ENCODE assay signal across 26 cellular contexts in the genomic region with DNA sequence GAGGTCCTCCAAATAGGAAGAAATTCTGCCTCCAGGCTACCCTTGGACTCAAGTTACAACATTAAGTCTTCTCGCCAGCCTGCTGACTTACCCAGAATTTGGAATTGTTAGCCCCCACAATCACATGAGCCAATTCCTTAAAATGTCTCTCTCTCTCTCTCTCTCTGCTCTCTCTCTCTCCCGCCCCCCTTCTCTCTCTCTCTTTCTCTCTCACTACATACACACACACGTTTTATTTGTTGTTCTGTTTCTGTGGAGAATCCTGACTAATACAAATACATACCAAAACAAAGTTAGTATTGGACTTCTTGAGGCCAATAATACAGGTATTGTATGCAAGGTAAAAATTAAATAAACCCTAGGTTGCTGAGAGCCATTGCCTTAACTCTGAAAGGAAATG.
"Had no signal": no experiment of that assay in that cellular context is flagged by ENCODE, and none has a peak within 500 bp of the region (broad histone marks: within the 10 kb centered on the region; RNA-seq: fewer than 3 reads in every experiment).

No MANE protein-coding gene starts in this region.

- H3K9me3 Mint-ChIP-seq: activated B cell treated with CpG ODN at 0.5 μM for 24 hours; activated CD8-positive, alpha-beta T cell treated with anti-CD3 and anti-CD28 coated beads for 36 hours had no signal

- H3K4me3 Mint-ChIP-seq: activated B cell treated with CpG ODN at 0.5 μM for 24 hours; activated CD8-positive, alpha-beta T cell treated with anti-CD3 and anti-CD28 coated beads for 36 hours; activated naive CD8-positive, alpha-beta T cell; naive thymus-derived CD8-positive, alpha-beta T cell; neural crest cell had no signal

- H3K4me3 ChIP-seq: body of pancreas, coronary artery, pancreas, psoas muscle, right atrium auricular region, spleen, suprapubic skin, tibial artery, upper lobe of right lung had no signal

- H3K27ac Mint-ChIP-seq: activated B cell treated with CpG ODN at 0.5 μM for 24 hours; activated CD8-positive, alpha-beta T cell treated with anti-CD3 and anti-CD28 coated beads for 36 hours; activated naive CD8-positive, alpha-beta T cell; naive thymus-derived CD8-positive, alpha-beta T cell had no signal

- H3K4me1 ChIP-seq: psoas muscle, right atrium auricular region, spleen, upper lobe of right lung had no signal

- H3K36me3 ChIP-seq: pancreas, right atrium auricular region, spleen, suprapubic skin, tibial artery, upper lobe of right lung had no signal

- DNase-seq: activated B cell treated with CpG ODN at 0.5 μM for 24 hours; activated CD4-positive, alpha-beta T cell treated with anti-CD3 and anti-CD28 coated beads, Interleukin-2, amount 50 U/mL, for 1 hour; activated CD8-positive, alpha-beta T cell treated with anti-CD3 and anti-CD28 coated beads for 36 hours; activated effector memory CD4-positive, alpha-beta T cell treated with Interleukin-2 at 50 U/mL for 16 hours; activated naive CD4-positive, alpha-beta T cell treated with Interleukin-2 at 50 U/mL for 16 hours; anterior cingulate cortex; body of pancreas; foreskin fibroblast; head of caudate nucleus; hippocampal formation; left cardiac atrium; midbrain; naive thymus-derived CD8-positive, alpha-beta T cell; nucleus accumbens; pancreas; psoas muscle; spleen; stimulated activated naive CD4-positive, alpha-beta T cell; T-helper 2 cell; tibial artery; upper lobe of right lung had no signal

- H3K27me3 Mint-ChIP-seq: activated B cell treated with CpG ODN at 0.5 μM for 24 hours; activated CD8-positive, alpha-beta T cell treated with anti-CD3 and anti-CD28 coated beads for 36 hours; activated naive CD8-positive, alpha-beta T cell; naive thymus-derived CD8-positive, alpha-beta T cell had no signal

- ATAC-seq: activated CD8-positive, alpha-beta T cell treated with anti-CD3 and anti-CD28 coated beads for 36 hours; body of pancreas; left cardiac atrium; naive thymus-derived CD8-positive, alpha-beta T cell; pancreas; psoas muscle; upper lobe of right lung had no signal

- H3K27me3 ChIP-seq: body of pancreas, pancreas, right atrium auricular region, spleen, suprapubic skin, tibial artery, upper lobe of right lung had no signal

- H3K27ac ChIP-seq: body of pancreas, coronary artery, pancreas, psoas muscle, right atrium auricular region, spleen, suprapubic skin, tibial artery, upper lobe of right lung had no signal

- H3K36me3 Mint-ChIP-seq: activated naive CD8-positive, alpha-beta T cell; naive thymus-derived CD8-positive, alpha-beta T cell had no signal
